ENCODE assay signal across 15 cellular contexts in genomic region chr13:112071011-112071901, GRCh38.
A peak's percentile ranks its signal among the peaks of the same experiment; 100 is the strongest.
DNase-seq lines count a peak whose midpoint lies in the region; ATAC-seq lines count a peak whose summit lies in the region.
"Had no signal": no experiment of that assay in that cellular context is flagged by ENCODE, and none has a peak within 500 bp of the region (broad histone marks: within the 10 kb centered on the region; RNA-seq: fewer than 3 reads in every experiment).

No MANE protein-coding gene starts in this region.

- H3K36me3 Mint-ChIP-seq in T-helper 2 cell treated with Interferon-gamma antibody and Interleukin-4, amounts not matched to agents 5 μg/mL and 100 μg/mL, for 36 hours (ENCODE audit: low read depth): no peaks in the 10 kb centered on the region

- peaks cover 7% of the 10 kb centered on the region for H3K9me3 Mint-ChIP-seq in T-helper 2 cell treated with Interferon-gamma antibody and Interleukin-4, amounts not matched to agents 5 μg/mL and 100 μg/mL, for 36 hours
- H3K9me3 Mint-ChIP-seq: activated T-helper 17 cell treated with anti-CD3 and anti-CD28 coated beads, Interleukin-2, amount 50 U/mL, for 72 hours had no signal

- H3K9me3 ChIP-seq in neuron (ENCODE audit: low read length): no peaks in the 10 kb centered on the region
- H3K9me3 ChIP-seq: ascending aorta had no signal

- H3K36me3 ChIP-seq in neuron (ENCODE audit: insufficient read depth, low read length): peaks cover 12% of the 10 kb centered on the region
- H3K36me3 ChIP-seq: ascending aorta had no signal

- H3K27me3 ChIP-seq in neuron (ENCODE audit: insufficient read depth, low read length): no peaks in the 10 kb centered on the region

- DNase-seq in T-helper 2 cell treated with Interferon-gamma antibody and Interleukin-4, amounts not matched to agents 5 μg/mL and 100 μg/mL, for 36 hours (ENCODE audit: low spot score): no peak
- no peak for DNase-seq in T-helper 2 cell
- DNase-seq in NCI-H1105 treated with DMSO at 0.1 percent for 48 hours (lab: John Stamatoyannopoulos, UW): peak; percentile 94
- no peak for DNase-seq in caudate nucleus (lab: John Stamatoyannopoulos, UW)
- no peak for DNase-seq in GM19238 (ENCODE audit: insufficient read length, low spot score)
- no peak for DNase-seq in HCEC 1CT
- DNase-seq: activated CD4-positive, CD25-positive, alpha-beta regulatory T cell treated with anti-CD3 and anti-CD28 coated beads, Interleukin-2, amount 50 U/mL, for 72 hours; effector CD8-positive, alpha-beta T cell; foreskin fibroblast; stimulated activated CD4-positive, alpha-beta T cell treated with anti-CD3 and anti-CD28 coated beads, Interleukin-15, amount 100 ng/mL, for 24 hours; SW 1271 had no signal

- peaks cover 39% of the 10 kb centered on the region for H3K4me1 ChIP-seq in neuron (ENCODE audit: insufficient read depth, low read length)

- peak overlapping the region; percentile 50 for H3K27ac ChIP-seq in caudate nucleus (ENCODE audit: low read depth, low read length)
- H3K27ac ChIP-seq: ascending aorta had no signal

- no peak overlapping the region for H2AFZ ChIP-seq in neuron (ENCODE audit: low read depth, low read length)

- no peak overlapping the region for H3K4me3 Mint-ChIP-seq in T-helper 2 cell treated with Interferon-gamma antibody and Interleukin-4, amounts not matched to agents 5 μg/mL and 100 μg/mL, for 36 hours
- H3K4me3 Mint-ChIP-seq: activated T-helper 17 cell treated with anti-CD3 and anti-CD28 coated beads, Interleukin-2, amount 50 U/mL, for 72 hours had no signal

- no peaks in the 10 kb centered on the region for H3K4me1 Mint-ChIP-seq in T-helper 2 cell treated with Interferon-gamma antibody and Interleukin-4, amounts not matched to agents 5 μg/mL and 100 μg/mL, for 36 hours (ENCODE audit: low read depth)
- H3K4me1 Mint-ChIP-seq: activated T-helper 17 cell treated with anti-CD3 and anti-CD28 coated beads, Interleukin-2, amount 50 U/mL, for 72 hours had no signal

- no peak for ATAC-seq in GM21390 (IDR thresholded peaks at IDR 0.05; ENCODE audit: unreplicated experiment)
- ATAC-seq: activated T-helper 17 cell treated with anti-CD3 and anti-CD28 coated beads, Interleukin-2, amount 50 U/mL, for 72 hours had no signal

- H3K4me3 ChIP-seq in neuron (ENCODE audit: low read length): peak overlapping the region; percentile 99
- H3K4me3 ChIP-seq: ascending aorta had no signal

- peak overlapping the region; percentile 58 for H3K27ac Mint-ChIP-seq in T-helper 2 cell treated with Interferon-gamma antibody and Interleukin-4, amounts not matched to agents 5 μg/mL and 100 μg/mL, for 36 hours
- H3K27ac Mint-ChIP-seq: activated T-helper 17 cell treated with anti-CD3 and anti-CD28 coated beads, Interleukin-2, amount 50 U/mL, for 72 hours had no signal

- H3K27me3 Mint-ChIP-seq in T-helper 2 cell treated with Interferon-gamma antibody and Interleukin-4, amounts not matched to agents 5 μg/mL and 100 μg/mL, for 36 hours (ENCODE audit: low read depth): peaks cover 62% of the 10 kb centered on the region
